ENCODE assay signal across 8 cellular contexts in genomic region chr12:6928703-6929407, GRCh38. TPM values are rescaled to one million over a fixed set of nuclear protein-coding genes. Genes with fewer than 3 reads are reported as not detected.
DNase-seq lines count a peak whose midpoint lies in the region; ATAC-seq and TF ChIP-seq lines count a peak whose summit lies in the region.

No MANE protein-coding gene starts in this region.

- TF ChIP-seq POLR2A in body of pancreas (IDR thresholded peaks at IDR 0.05): no peak

- peak overlapping the region; percentile 50 to 77 for H3K4me3 ChIP-seq in body of pancreas
- H3K4me3 ChIP-seq in lung: peak overlapping the region; percentile 56
- H3K4me3 ChIP-seq in urinary bladder (ENCODE audit: low read depth, low read length): peak overlapping the region; percentile 98

- WGBS in body of pancreas, 2 donors: 6 to 7% methylated on average over 19 of the region's 19 CpGs
- 10 to 18% methylated on average over 19 of the region's 19 CpGs for WGBS in lung, 2 donors
- WGBS in urinary bladder: 5% methylated on average over 19 of the region's 19 CpGs

- no peaks in the 10 kb centered on the region for H3K36me3 ChIP-seq in body of pancreas (replicated peaks in 1 of 2; ENCODE audit: insufficient read depth in 1 of 2, low read depth in 2 of 2)
- H3K36me3 ChIP-seq in lung (ENCODE audit: control insufficient read depth in 2 of 2, insufficient read depth in 2 of 2, low read length in 2 of 2): peaks cover 0 to 3% of the 10 kb centered on the region in 2 donors
- H3K36me3 ChIP-seq in urinary bladder (ENCODE audit: insufficient read depth): no peaks in the 10 kb centered on the region

- peaks cover 58% of the 10 kb centered on the region for H3K4me1 ChIP-seq in body of pancreas
- peaks cover 16 to 19% of the 10 kb centered on the region in 2 donors for H3K4me1 ChIP-seq in lung (ENCODE audit: control insufficient read depth in 2 of 2, insufficient read depth in 2 of 2, low read length in 2 of 2)
- no peaks in the 10 kb centered on the region for H3K4me1 ChIP-seq in urinary bladder (ENCODE audit: insufficient read depth)

- ATAC-seq in Right ventricle myocardium superior (ENCODE audit: poor library complexity) (no peak), body of pancreas (no peak), lung (ENCODE audit: insufficient read depth, low FRiP score) (no peak), GM18867 (IDR thresholded peaks at IDR 0.05; ENCODE audit: unreplicated experiment) (no peak)
- ATAC-seq in activated CD4-positive, CD25-positive, alpha-beta regulatory T cell treated with anti-CD3 and anti-CD28 coated beads, Interleukin-2, amount 50 U/mL, for 24 hours: no peak

- intact Hi-C loops in Right ventricle myocardium superior (cut with DNase I): no loop called here
- intact Hi-C loops in cardiac septum (cut with DNase I): no loop called here
- intact Hi-C loops in body of pancreas (cut with DNase I): no loop called here

- H3K27ac ChIP-seq in body of pancreas (peak overlapping the region; percentile 87 to 93 (median 90)), lung (ENCODE audit: low read depth in 1 of 2, low read length in 1 of 2) (peak overlapping the region; percentile 84 to 89), urinary bladder (ENCODE audit: low read depth) (peak overlapping the region; percentile 82)

- no peaks in the 10 kb centered on the region for H3K27me3 ChIP-seq in body of pancreas
- no peaks in the 10 kb centered on the region for H3K27me3 ChIP-seq in lung (ENCODE audit: control insufficient read depth, insufficient read depth)

- H3K9me3 ChIP-seq in body of pancreas: no peaks in the 10 kb centered on the region
- no peaks in the 10 kb centered on the region for H3K9me3 ChIP-seq in lung (ENCODE audit: control insufficient read depth in 2 of 2, insufficient read depth in 1 of 2, low read length in 1 of 2)

- TF ChIP-seq CTCF in body of pancreas (IDR thresholded peaks at IDR 0.05) (no peak), lung (IDR thresholded peaks at IDR 0.05; ENCODE audit: control extremely low read depth, extremely low read depth) (no peak)

- DNase-seq in Right ventricle myocardium superior (peak; percentile 38), cardiac septum (ENCODE audit: low spot score) (no peak), body of pancreas (no peak), lung (ENCODE audit: low spot score) (no peak), NCI-H2107 (lab: John Stamatoyannopoulos, UW) (no peak)

RNA-seq across cellular contexts. Expression of gene ATN1, which starts 1.1 kb away (rescaled TPM):
- 69.7 TPM for total RNA-seq in Right ventricle myocardium superior
- total RNA-seq in cardiac septum: 76.9 TPM
- total RNA-seq in body of pancreas: 10 to 100 TPM; 36.1 to 86.7 TPM
- total RNA-seq in lung: 100 to 1,000 TPM in 1 of 2 donors, 10 to 100 TPM in 1; 72.1 to 113 TPM
- 10 to 100 TPM; 63.5 to 87.5 TPM for polyA plus RNA-seq in lung
- 18.2 TPM for total RNA-seq in urinary bladder
- polyA plus RNA-seq in urinary bladder: 151 TPM

RNA-seq across cellular contexts. Expression of gene ENO2, which starts 14.5 kb away (rescaled TPM):
- total RNA-seq in Right ventricle myocardium superior: 7.4 TPM
- 29.7 TPM for total RNA-seq in cardiac septum
- total RNA-seq in body of pancreas: 10 to 100 TPM in 1 of 2 donors, 1 to 10 TPM in 1; 4.4 to 11.9 TPM
- 10 to 100 TPM; 14.4 to 41.9 TPM for total RNA-seq in lung
- 10 to 100 TPM; 26.8 to 34.8 TPM for polyA plus RNA-seq in lung
- 9.7 TPM for total RNA-seq in urinary bladder
- 68.4 TPM for polyA plus RNA-seq in urinary bladder

RNA-seq across cellular contexts. Expression of gene RNU7-1, which starts 14.8 kb away (rescaled TPM):
- not detected for total RNA-seq in Right ventricle myocardium superior
- not detected for total RNA-seq in cardiac septum
- not detected for total RNA-seq in body of pancreas
- not detected for total RNA-seq in lung
- not detected for polyA plus RNA-seq in lung
- total RNA-seq in urinary bladder: not detected
- not detected for polyA plus RNA-seq in urinary bladder

RNA-seq across cellular contexts. Expression of gene C12orf57, which starts 15.0 kb away (rescaled TPM):
- total RNA-seq in Right ventricle myocardium superior (251 TPM), cardiac septum (162 TPM), body of pancreas (100 to 1,000 TPM; 219 to 302 TPM), lung (100 to 1,000 TPM in 1 of 2 donors, 10 to 100 TPM in 1; 92.9 to 196 TPM), urinary bladder (182 TPM)
- polyA plus RNA-seq in lung (100 to 1,000 TPM; 370 to 437 TPM), urinary bladder (566 TPM)

RNA-seq across cellular contexts. Expression of gene PTPN6, which starts 22.3 kb away (rescaled TPM):
- 7.2 TPM for total RNA-seq in Right ventricle myocardium superior
- 7.0 TPM for total RNA-seq in cardiac septum
- 10 to 100 TPM; 18.4 to 19.4 TPM for total RNA-seq in body of pancreas
- 100 to 1,000 TPM in 1 of 2 donors, 10 to 100 TPM in 1; 38.2 to 140 TPM for total RNA-seq in lung
- polyA plus RNA-seq in lung: 100 to 1,000 TPM; 201 to 222 TPM
- total RNA-seq in urinary bladder: 6.1 TPM
- polyA plus RNA-seq in urinary bladder: 17.2 TPM
